10 cellular contexts compared by ENCODE assay signal in the genomic region with DNA sequence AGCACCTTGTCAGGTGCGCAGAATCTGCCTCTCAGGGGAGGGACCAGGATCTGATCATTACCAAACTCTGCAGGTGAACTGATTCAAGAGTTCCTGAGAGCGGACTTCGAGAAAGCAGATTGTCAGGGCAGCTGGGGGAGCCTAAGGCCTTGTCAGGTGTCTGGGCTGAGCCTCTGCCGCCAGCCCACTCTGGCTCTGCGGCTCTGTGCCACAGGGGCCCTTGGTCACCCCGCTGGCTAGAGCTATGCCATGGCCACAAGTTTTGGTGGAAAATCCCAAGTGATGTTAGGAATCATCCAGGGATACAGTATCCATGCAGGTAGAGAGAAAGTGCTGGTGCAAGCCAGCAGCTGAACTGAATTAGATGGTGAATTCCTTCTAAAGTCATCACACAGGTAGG. TPM values are rescaled to one million over a fixed set of nuclear protein-coding genes. Genes with fewer than 3 reads are reported as not detected.
"Had no signal": no experiment of that assay in that cellular context is flagged by ENCODE, and none has a peak within 500 bp of the region (broad histone marks: within the 10 kb centered on the region; RNA-seq: fewer than 3 reads in every experiment).

No MANE protein-coding gene starts in this region.

- H3K9me3 Mint-ChIP-seq: HFFc6, IgD-negative memory B cell had no signal

- H3K9ac ChIP-seq: GM23248 had no signal

- ATAC-seq: HCT116, HepG2 had no signal

- H3K4me3 Mint-ChIP-seq: HFFc6, IgD-negative memory B cell had no signal

- H3K27ac ChIP-seq: GM23248, HL-60 had no signal

- H2AFZ ChIP-seq: GM23248 had no signal

- H3K4me3 ChIP-seq: GM23248, HAP-1 had no signal

- H3K36me3 ChIP-seq: HAP-1 had no signal

- DNase-seq: GM23248, GOT3, H7, HFFc6 had no signal

- H3K9me3 ChIP-seq: HAP-1 had no signal

- H3K4me1 ChIP-seq: HAP-1 had no signal

- H3K27ac Mint-ChIP-seq: HFFc6, IgD-negative memory B cell had no signal

RNA-seq across cellular contexts. Expression of gene ADAMTS14, which starts 4.2 kb away (rescaled TPM):
- total RNA-seq: HT1080 had no signal
- polyA plus RNA-seq: IgD-negative memory B cell had no signal
